8 cellular contexts compared by ENCODE assay signal in genomic region chr5:59039296-59040006, GRCh38.
DNase-seq lines count a peak whose midpoint lies in the region; ATAC-seq and TF ChIP-seq lines count a peak whose summit lies in the region.

No MANE protein-coding gene starts in this region.

- 1% methylated on average over 86 of the region's 86 CpGs for WGBS in liver

- no TSS peak for BruUV-seq in HCT116 (replicated peaks; lab: Mats Ljungman, UMichigan)

- peak overlapping the region; percentile 87 for H2AFZ ChIP-seq in HCT116 (ENCODE audit: low read depth, low read length, poor library complexity, severe bottlenecking)

- no peak overlapping the region for H3K9ac ChIP-seq in HCT116 (ENCODE audit: low read length)
- H3K9ac ChIP-seq in liver (ENCODE audit: low read depth in 1 of 2, low read length in 2 of 2), result peak overlapping the region in 1 of 2 donors; percentile 33

- TF ChIP-seq CTCF in GM12865 (IDR thresholded peaks at IDR 0.05; ENCODE audit: insufficient read depth, low read depth, low read length, missing control alignments) (no peak), HCT116 (IDR thresholded peaks at IDR 0.05 in 2 of 3, conservative IDR thresholded peaks at IDR 0.05 in 1 of 3; ENCODE audit: borderline replicate concordance in 1 of 3, insufficient read depth in 1 of 3, low read depth in 2 of 3, low read length in 2 of 3) (no peak), liver (IDR thresholded peaks at IDR 0.05; ENCODE audit: low read depth, low read length, missing input control) (no peak)

- TF ChIP-seq RAD21 in HCT116 (IDR thresholded peaks at IDR 0.05; ENCODE audit: low read depth) (no peak), liver (IDR thresholded peaks at IDR 0.05) (no peak)

- H3K9me3 ChIP-seq in HCT116 (ENCODE audit: control insufficient read depth in 1 of 2, insufficient read depth in 1 of 2, low read depth in 1 of 2, low read length in 2 of 2), result no peaks in the 10 kb centered on the region
- H3K9me3 ChIP-seq in liver (ENCODE audit: control insufficient read depth in 4 of 4, low read length in 3 of 4), result no peaks in the 10 kb centered on the region

- POLR2A ChIA-PET in HCT116 (lab: Charles Lee), result no interaction called here

- DNase-seq in GM12865 (ENCODE audit: low read depth) (peak; percentile 79), HCT116 (ENCODE audit: low read depth, low spot score) (no peak), NCI-H1092 (lab: John Stamatoyannopoulos, UW) (peak; percentile 22), dermis blood vessel endothelial cell (peak; percentile 80), NCI-H2107 treated with DMSO at 0.1 percent for 48 hours (lab: John Stamatoyannopoulos, UW; ENCODE audit: unreplicated experiment) (no peak)
- DNase-seq in activated CD4-positive, alpha-beta T cell treated with anti-CD3 and anti-CD28 coated beads, Interleukin-2, amount 50 U/mL, for 1 hour, result peak; percentile 90
- peak; percentile 79 to 82 for DNase-seq in stimulated activated CD4-positive, alpha-beta T cell treated with anti-CD3 and anti-CD28 coated beads, Interleukin-4, amount 100 ng/mL, for 4 hours

- ATAC-seq in HCT116, result peak; percentile 73

- H3K4me1 ChIP-seq in HCT116 (ENCODE audit: control insufficient read depth in 1 of 2, insufficient read depth in 2 of 2, low read length in 2 of 2) (peaks cover 2 to 20% of the 10 kb centered on the region in 2 experiments; a peak in 2 of 4 replicates), liver (ENCODE audit: control insufficient read depth in 4 of 4, insufficient read depth in 4 of 4, low read length in 3 of 4) (peaks cover 4 to 22% (median 11%) of the 10 kb centered on the region in 4 donors)

- no peaks in the 10 kb centered on the region for H3K9me2 ChIP-seq in HCT116 (ENCODE audit: insufficient read depth)

- TF ChIP-seq POLR2A in HCT116 (IDR thresholded peaks at IDR 0.05; ENCODE audit: borderline replicate concordance, extremely low read depth, insufficient read depth, insufficient read length), result no peak

- H4K20me1 ChIP-seq in HCT116 (ENCODE audit: insufficient read depth), result no peaks in the 10 kb centered on the region

- intact Hi-C loops in HCT116 (cut with micrococcal nuclease), result loop anchor here (1.0 kb wide), 1 partner anchor 88 kb away; no protein-coding TSS in a partner anchor

- H3K36me3 ChIP-seq in HCT116 (ENCODE audit: control insufficient read depth in 1 of 2, insufficient read depth in 2 of 2, low read length in 2 of 2) (no peaks in the 10 kb centered on the region), liver (ENCODE audit: control insufficient read depth in 4 of 4, insufficient read depth in 3 of 4, low read depth in 1 of 4, low read length in 3 of 4) (no peaks in the 10 kb centered on the region)

- H3K79me2 ChIP-seq in HCT116 (ENCODE audit: insufficient read depth, low read length), result no peaks in the 10 kb centered on the region

- H3K27ac ChIP-seq in HCT116 (ENCODE audit: low read depth, low read length), result no peak overlapping the region; the same call in 1 of the 2 replicates
- H3K27ac ChIP-seq in liver (ENCODE audit: low read depth in 1 of 2, low read length in 2 of 2), result peak overlapping the region; percentile 60 to 61

- peak overlapping the region; percentile 82 for H3K4me2 ChIP-seq in HCT116 (ENCODE audit: low read length)

- H3K27me3 ChIP-seq in HCT116 (ENCODE audit: insufficient read depth, low read length) (peaks cover 40% of the 10 kb centered on the region), liver (ENCODE audit: control insufficient read depth in 4 of 4, insufficient read depth in 4 of 4, low read length in 3 of 4) (no peaks in the 10 kb centered on the region)

- RAD21 ChIA-PET in HCT116 (lab: Charles Lee; ENCODE audit: low non-redundant PET in 1 of 2, low total read pairs in 2 of 2, uncharacterized antibody in 2 of 2, unreplicated experiment in 2 of 2), result no interaction called here

- H3K4me3 ChIP-seq in GM12865 (ENCODE audit: low read depth, low read length) (peak overlapping the region; percentile 68), HCT116 (replicated peaks in 1 of 2; ENCODE audit: low read depth in 1 of 2, low read length in 2 of 2) (peak overlapping the region; percentile 46 to 59), liver (ENCODE audit: low read depth in 1 of 3, low read length in 3 of 3) (peak overlapping the region; percentile 42 to 67 (median 63))

- CTCF ChIA-PET in HCT116 (lab: Charles Lee), result no interaction called here

TF ChIP-seq in HCT116, 20 proteins besides CTCF, POLR2A, EP300 and RAD21:
- TF ChIP-seq TCF7L2 (IDR thresholded peaks at IDR 0.05; ENCODE audit: borderline replicate concordance, extremely low read depth, insufficient read depth, insufficient read length), result peak; percentile 83
- TF ChIP-seq CEBPB (IDR thresholded peaks at IDR 0.05; ENCODE audit: low read depth), result no peak
- TF ChIP-seq EZH2phosphoT487 (IDR thresholded peaks at IDR 0.05; ENCODE audit: borderline replicate concordance), result peak; percentile 94
- no peak for TF ChIP-seq REST (IDR thresholded peaks at IDR 0.05; ENCODE audit: low read depth)

TF ChIP-seq in liver, 16 proteins besides CTCF, POLR2A, EP300 and RAD21:
- TF ChIP-seq GABPA (IDR thresholded peaks at IDR 0.05 in 1 of 2, conservative IDR thresholded peaks at IDR 0.05 in 1 of 2) (no peak), SP1 (IDR thresholded peaks at IDR 0.05) (no peak), EGR1 (IDR thresholded peaks at IDR 0.05; ENCODE audit: low read depth in 2 of 2) (no peak), JUND (IDR thresholded peaks at IDR 0.05) (no peak), RXRA (IDR thresholded peaks at IDR 0.05) (no peak), FOXA1 (IDR thresholded peaks at IDR 0.05) (no peak), MAX (IDR thresholded peaks at IDR 0.05) (no peak), HNF4G (IDR thresholded peaks at IDR 0.05) (no peak), YY1 (IDR thresholded peaks at IDR 0.05) (no peak), FOXA2 (IDR thresholded peaks at IDR 0.05) (no peak), ATF3 (IDR thresholded peaks at IDR 0.05) (no peak), HNF4A (conservative IDR thresholded peaks at IDR 0.05) (no peak), REST (IDR thresholded peaks at IDR 0.05) (no peak), ZBTB33 (IDR thresholded peaks at IDR 0.05) (no peak)

Comparison
In these comparisons a context has a peak if more than half of its experiments do, and no peak if none do; other contexts are left out.
1. DNase-seq: peak in GM12865 (single experiment), NCI-H1092 (single experiment), activated CD4-positive, alpha-beta T cell treated with anti-CD3 and anti-CD28 coated beads, Interleukin-2, amount 50 U/mL, for 1 hour (single experiment), dermis blood vessel endothelial cell (single experiment) and stimulated activated CD4-positive, alpha-beta T cell treated with anti-CD3 and anti-CD28 coated beads, Interleukin-4, amount 100 ng/mL, for 4 hours (2 of 2); none in HCT116 (single experiment) and NCI-H2107 treated with DMSO at 0.1 percent for 48 hours (single experiment).
2. Peak in every context shown above with its lines, with median percentiles within 50 percentile points of each other: H3K4me3 ChIP-seq.